In genomic region chr16:57630931-57631845, GRCh38 we compare ENCODE assay signal across 17 cellular contexts. TPM values are rescaled to one million over a fixed set of nuclear protein-coding genes. Genes with fewer than 3 reads are reported as not detected.
A peak's percentile ranks its signal among the peaks of the same experiment; 100 is the strongest.
DNase-seq lines count a peak whose midpoint lies in the region; ATAC-seq and TF ChIP-seq lines count a peak whose summit lies in the region.
"Had no signal": no experiment of that assay in that cellular context is flagged by ENCODE, and none has a peak within 500 bp of the region (broad histone marks: within the 10 kb centered on the region; RNA-seq: fewer than 3 reads in every experiment).

No MANE protein-coding gene starts in this region.

- intact Hi-C loops in posterior cingulate gyrus (cut with DNase I) = no loop called here

- H3K27me3 Mint-ChIP-seq in glutamatergic neuron (ENCODE audit: unreplicated experiment) = peaks cover 25% of the 10 kb centered on the region

- DNase-seq in Ammon's horn (ENCODE audit: low spot score) = peak; percentile 76
- DNase-seq in NCI-H524 (lab: John Stamatoyannopoulos, UW) = peak; percentile 94 to 96
- DNase-seq in glutamatergic neuron = no peak
- peak in 7 of 10 donors; percentile 49 to 91 (median 61) for DNase-seq in posterior cingulate gyrus
- DNase-seq in NCI-H748 (lab: John Stamatoyannopoulos, UW; ENCODE audit: unreplicated experiment) = no peak
- no peak for DNase-seq in AML-193 (lab: John Stamatoyannopoulos, UW)
- no peak for DNase-seq in SKM-1 treated with dmso at 0.1 percent for 144 hours (lab: John Stamatoyannopoulos, UW; ENCODE audit: unreplicated experiment)
- DNase-seq: activated CD4-positive, alpha-beta memory T cell treated with anti-CD3 and anti-CD28 coated beads for 36 hours; cerebellar nuclear complex; EL; GOT3; naive thymus-derived CD4-positive, alpha-beta T cell; NCI-H1092; NCI-H446 treated with DMSO at 0.1 percent for 48 hours; RPMI8226; T-helper 9 cell had no signal

- no peaks in the 10 kb centered on the region for H3K36me3 Mint-ChIP-seq in glutamatergic neuron (ENCODE audit: unreplicated experiment)
- H3K36me3 Mint-ChIP-seq: activated CD4-positive, alpha-beta memory T cell treated with anti-CD3 and anti-CD28 coated beads for 36 hours; naive thymus-derived CD4-positive, alpha-beta T cell had no signal

- peak overlapping the region; percentile 82 for H3K27ac Mint-ChIP-seq in glutamatergic neuron (ENCODE audit: unreplicated experiment)
- H3K27ac Mint-ChIP-seq: activated CD4-positive, alpha-beta memory T cell treated with anti-CD3 and anti-CD28 coated beads for 36 hours; naive thymus-derived CD4-positive, alpha-beta T cell had no signal

- H3K9me3 Mint-ChIP-seq in glutamatergic neuron (ENCODE audit: unreplicated experiment) = peaks cover 10% of the 10 kb centered on the region
- H3K9me3 Mint-ChIP-seq: activated CD4-positive, alpha-beta memory T cell treated with anti-CD3 and anti-CD28 coated beads for 36 hours; naive thymus-derived CD4-positive, alpha-beta T cell had no signal

- TF ChIP-seq CTCF in glutamatergic neuron (IDR thresholded peaks at IDR 0.05; ENCODE audit: partially characterized antibody, unreplicated experiment) = no peak

- no peak for ATAC-seq in GM21367 (IDR thresholded peaks at IDR 0.05; ENCODE audit: unreplicated experiment)
- ATAC-seq: naive thymus-derived CD4-positive, alpha-beta T cell had no signal

- H3K4me1 Mint-ChIP-seq in glutamatergic neuron (ENCODE audit: low read depth, unreplicated experiment) = peaks cover 31% of the 10 kb centered on the region

- H3K4me3 Mint-ChIP-seq in glutamatergic neuron (ENCODE audit: unreplicated experiment) = peak overlapping the region; percentile 17
- H3K4me3 Mint-ChIP-seq: activated CD4-positive, alpha-beta memory T cell treated with anti-CD3 and anti-CD28 coated beads for 36 hours; naive thymus-derived CD4-positive, alpha-beta T cell had no signal

RNA-seq across cellular contexts. Expression of gene ADGRG1, which starts 2.8 kb away (rescaled TPM):
- 116 TPM for total RNA-seq in glutamatergic neuron (ENCODE audit: unreplicated experiment)

RNA-seq across cellular contexts. Expression of gene ADGRG3, which starts 36.9 kb away (rescaled TPM):
- total RNA-seq in glutamatergic neuron (ENCODE audit: unreplicated experiment) = not detected
- total RNA-seq: activated CD4-positive, alpha-beta memory T cell treated with anti-CD3 and anti-CD28 coated beads for 36 hours had no signal

Comparison
In these comparisons a context has a peak if more than half of its experiments do, and no peak if none do; other contexts are left out.
1. DNase-seq: peak in Ammon's horn (single experiment), NCI-H524 (2 of 2) and posterior cingulate gyrus (7 of 10); none in glutamatergic neuron (single experiment), NCI-H748 (single experiment), AML-193 (0 of 2) and SKM-1 treated with dmso at 0.1 percent for 144 hours (single experiment).